ENCODE assay signal across 8 cellular contexts in the genomic region with DNA sequence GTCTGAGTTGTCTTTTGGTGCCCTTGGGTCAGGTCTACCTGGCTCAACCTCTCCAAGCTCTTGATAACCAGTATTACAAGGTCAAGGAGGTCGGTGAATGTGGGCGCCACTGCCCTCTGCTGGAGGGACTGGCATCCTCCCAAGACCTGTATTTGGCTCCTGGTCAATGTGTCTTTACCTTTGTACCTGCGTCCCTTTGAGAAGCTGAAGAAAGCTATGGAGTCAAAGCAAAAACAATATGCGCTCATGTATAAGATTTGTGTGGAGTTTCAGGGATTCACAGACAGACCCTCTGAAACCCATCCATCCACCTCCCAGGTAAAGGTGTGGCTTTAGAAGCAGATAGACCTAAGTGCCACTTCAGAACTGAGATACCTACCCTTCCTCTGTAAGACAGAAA.
DNase-seq lines count a peak whose midpoint lies in the region; ATAC-seq and TF ChIP-seq lines count a peak whose summit lies in the region.

No MANE protein-coding gene starts in this region.

- intact Hi-C loops in left ventricle myocardium inferior (cut with micrococcal nuclease), result no loop called here

- no peak overlapping the region for H3K4me2 ChIP-seq in GM23338

- H3K4me1 ChIP-seq in GM23338 (ENCODE audit: insufficient read depth) (no peaks in the 10 kb centered on the region), RWPE2 (ENCODE audit: insufficient read depth, poor library complexity, severe bottlenecking) (no peaks in the 10 kb centered on the region), left ventricle myocardium inferior (no peaks in the 10 kb centered on the region)

- peaks cover 2% of the 10 kb centered on the region for H3K27me3 Mint-ChIP-seq in GM23338 (ENCODE audit: insufficient read depth, low read depth, poor library complexity)

- H3K9me2 ChIP-seq in GM23338 (ENCODE audit: insufficient read depth), result no peaks in the 10 kb centered on the region

- H3K4me3 ChIP-seq in AG10803 (ENCODE audit: low read length) (no peak overlapping the region), GM23338 (no peak overlapping the region), RWPE2 (ENCODE audit: severe bottlenecking) (no peak overlapping the region), left ventricle myocardium inferior (no peak overlapping the region)

- H3K9me3 Mint-ChIP-seq in GM23338, result no peaks in the 10 kb centered on the region

- no peaks in the 10 kb centered on the region for H4K20me1 ChIP-seq in GM23338 (replicated peaks; ENCODE audit: insufficient read depth)

- H3K4me3 Mint-ChIP-seq in GM23338, result no peak overlapping the region

- H3K36me3 Mint-ChIP-seq in GM23338 (ENCODE audit: low read depth), result no peaks in the 10 kb centered on the region

- ATAC-seq in GM23338 (peak; percentile 100), RWPE2 (ENCODE audit: low read depth) (peak; percentile 76), GM19397 (IDR thresholded peaks at IDR 0.05; ENCODE audit: unreplicated experiment) (no peak), HG03196 (IDR thresholded peaks at IDR 0.05; ENCODE audit: unreplicated experiment) (no peak)

- DNase-seq in AG10803 (ENCODE audit: low read depth) (no peak), GM23338 (ENCODE audit: low spot score) (peak; percentile 87), RWPE2 (ENCODE audit: low spot score) (no peak), activated gamma-delta T cell (lab: John Stamatoyannopoulos, UW) (peak; percentile 30), left ventricle myocardium inferior (peak; percentile 29)
- DNase-seq in stimulated activated CD4-positive, alpha-beta T cell treated with anti-CD3 and anti-CD28 coated beads, Interleukin-1b, Interleukin-23, amount 100 ng/mL, for 24 hours (ENCODE audit: low read depth in 4 of 4, low spot score in 1 of 4), result peak; percentile 55 to 68 (median 62)

- TF ChIP-seq CTCF in AG10803 (conservative IDR thresholded peaks at IDR 0.05; ENCODE audit: low read length) (peak; percentile 53), GM23338 (conservative IDR thresholded peaks at IDR 0.05; ENCODE audit: low read depth in 2 of 2) (peak; percentile 90 to 97), RWPE2 (IDR thresholded peaks at IDR 0.05; ENCODE audit: poor library complexity, severe bottlenecking) (peak; percentile 73), left ventricle myocardium inferior (IDR thresholded peaks at IDR 0.05; ENCODE audit: borderline replicate concordance) (peak; percentile 65)

- H2AFZ ChIP-seq in GM23338, result no peak overlapping the region

- no peak overlapping the region for H3K27ac ChIP-seq in GM23338 (ENCODE audit: low read depth)
- no peak overlapping the region for H3K27ac ChIP-seq in RWPE2 (ENCODE audit: poor library complexity, severe bottlenecking)
- H3K27ac ChIP-seq in left ventricle myocardium inferior (replicated peaks), result no peak overlapping the region

- H3K36me3 ChIP-seq in GM23338 (ENCODE audit: insufficient read depth) (no peaks in the 10 kb centered on the region), RWPE2 (ENCODE audit: low read depth) (no peaks in the 10 kb centered on the region), left ventricle myocardium inferior (no peaks in the 10 kb centered on the region)

- no peaks in the 10 kb centered on the region; the same call in 2 of the 3 replicates for H3K4me1 Mint-ChIP-seq in GM23338

- H3K79me2 ChIP-seq in GM23338 (replicated peaks; ENCODE audit: insufficient read depth), result no peaks in the 10 kb centered on the region

- H3K27ac Mint-ChIP-seq in GM23338, result no peak overlapping the region

- H3K9me3 ChIP-seq in RWPE2 (ENCODE audit: severe bottlenecking) (no peaks in the 10 kb centered on the region), left ventricle myocardium inferior (replicated peaks) (no peaks in the 10 kb centered on the region)

- H3K27me3 ChIP-seq in GM23338 (ENCODE audit: insufficient read depth) (no peaks in the 10 kb centered on the region), RWPE2 (ENCODE audit: insufficient read depth, poor library complexity, severe bottlenecking) (no peaks in the 10 kb centered on the region), left ventricle myocardium inferior (ENCODE audit: low read depth) (no peaks in the 10 kb centered on the region)

- no peaks in the 10 kb centered on the region for H3F3A ChIP-seq in GM23338 (replicated peaks; ENCODE audit: low read depth)

TF ChIP-seq in GM23338, 12 proteins besides CTCF, POLR2A, EP300 and RAD21:
- TF ChIP-seq EZH2 (IDR thresholded peaks at IDR 0.05; ENCODE audit: low read depth, unreplicated experiment), result no peak
- TF ChIP-seq, protein P1, sequence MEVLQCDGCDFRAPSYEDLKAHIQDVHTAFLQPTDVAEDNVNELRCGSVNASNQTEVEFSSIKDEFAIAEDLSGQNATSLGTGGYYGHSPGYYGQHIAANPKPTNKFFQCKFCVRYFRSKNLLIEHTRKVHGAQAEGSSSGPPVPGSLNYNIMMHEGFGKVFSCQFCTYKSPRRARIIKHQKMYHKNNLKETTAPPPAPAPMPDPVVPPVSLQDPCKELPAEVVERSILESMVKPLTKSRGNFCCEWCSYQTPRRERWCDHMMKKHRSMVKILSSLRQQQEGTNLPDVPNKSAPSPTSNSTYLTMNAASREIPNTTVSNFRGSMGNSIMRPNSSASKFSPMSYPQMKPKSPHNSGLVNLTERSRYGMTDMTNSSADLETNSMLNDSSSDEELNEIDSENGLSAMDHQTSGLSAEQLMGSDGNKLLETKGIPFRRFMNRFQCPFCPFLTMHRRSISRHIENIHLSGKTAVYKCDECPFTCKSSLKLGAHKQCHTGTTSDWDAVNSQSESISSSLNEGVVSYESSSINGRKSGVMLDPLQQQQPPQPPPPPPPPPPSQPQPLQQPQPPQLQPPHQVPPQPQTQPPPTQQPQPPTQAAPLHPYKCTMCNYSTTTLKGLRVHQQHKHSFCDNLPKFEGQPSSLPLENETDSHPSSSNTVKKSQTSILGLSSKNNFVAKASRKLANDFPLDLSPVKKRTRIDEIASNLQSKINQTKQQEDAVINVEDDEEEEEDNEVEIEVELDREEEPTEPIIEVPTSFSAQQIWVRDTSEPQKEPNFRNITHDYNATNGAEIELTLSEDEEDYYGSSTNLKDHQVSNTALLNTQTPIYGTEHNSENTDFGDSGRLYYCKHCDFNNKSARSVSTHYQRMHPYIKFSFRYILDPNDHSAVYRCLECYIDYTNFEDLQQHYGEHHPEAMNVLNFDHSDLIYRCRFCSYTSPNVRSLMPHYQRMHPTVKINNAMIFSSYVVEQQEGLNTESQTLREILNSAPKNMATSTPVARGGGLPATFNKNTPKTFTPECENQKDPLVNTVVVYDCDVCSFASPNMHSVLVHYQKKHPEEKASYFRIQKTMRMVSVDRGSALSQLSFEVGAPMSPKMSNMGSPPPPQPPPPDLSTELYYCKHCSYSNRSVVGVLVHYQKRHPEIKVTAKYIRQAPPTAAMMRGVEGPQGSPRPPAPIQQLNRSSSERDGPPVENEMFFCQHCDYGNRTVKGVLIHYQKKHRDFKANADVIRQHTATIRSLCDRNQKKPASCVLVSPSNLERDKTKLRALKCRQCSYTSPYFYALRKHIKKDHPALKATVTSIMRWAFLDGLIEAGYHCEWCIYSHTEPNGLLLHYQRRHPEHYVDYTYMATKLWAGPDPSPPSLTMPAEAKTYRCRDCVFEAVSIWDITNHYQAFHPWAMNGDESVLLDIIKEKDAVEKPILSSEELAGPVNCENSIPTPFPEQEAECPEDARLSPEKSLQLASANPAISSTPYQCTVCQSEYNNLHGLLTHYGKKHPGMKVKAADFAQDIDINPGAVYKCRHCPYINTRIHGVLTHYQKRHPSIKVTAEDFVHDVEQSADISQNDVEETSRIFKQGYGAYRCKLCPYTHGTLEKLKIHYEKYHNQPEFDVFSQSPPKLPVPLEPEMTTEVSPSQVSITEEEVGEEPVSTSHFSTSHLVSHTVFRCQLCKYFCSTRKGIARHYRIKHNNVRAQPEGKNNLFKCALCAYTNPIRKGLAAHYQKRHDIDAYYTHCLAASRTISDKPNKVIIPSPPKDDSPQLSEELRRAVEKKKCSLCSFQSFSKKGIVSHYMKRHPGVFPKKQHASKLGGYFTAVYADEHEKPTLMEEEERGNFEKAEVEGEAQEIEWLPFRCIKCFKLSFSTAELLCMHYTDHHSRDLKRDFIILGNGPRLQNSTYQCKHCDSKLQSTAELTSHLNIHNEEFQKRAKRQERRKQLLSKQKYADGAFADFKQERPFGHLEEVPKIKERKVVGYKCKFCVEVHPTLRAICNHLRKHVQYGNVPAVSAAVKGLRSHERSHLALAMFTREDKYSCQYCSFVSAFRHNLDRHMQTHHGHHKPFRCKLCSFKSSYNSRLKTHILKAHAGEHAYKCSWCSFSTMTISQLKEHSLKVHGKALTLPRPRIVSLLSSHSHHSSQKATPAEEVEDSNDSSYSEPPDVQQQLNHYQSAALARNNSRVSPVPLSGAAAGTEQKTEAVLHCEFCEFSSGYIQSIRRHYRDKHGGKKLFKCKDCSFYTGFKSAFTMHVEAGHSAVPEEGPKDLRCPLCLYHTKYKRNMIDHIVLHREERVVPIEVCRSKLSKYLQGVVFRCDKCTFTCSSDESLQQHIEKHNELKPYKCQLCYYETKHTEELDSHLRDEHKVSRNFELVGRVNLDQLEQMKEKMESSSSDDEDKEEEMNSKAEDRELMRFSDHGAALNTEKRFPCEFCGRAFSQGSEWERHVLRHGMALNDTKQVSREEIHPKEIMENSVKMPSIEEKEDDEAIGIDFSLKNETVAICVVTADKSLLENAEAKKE (CRISPR knock-in tag; IDR thresholded peaks at IDR 0.05), result peak; percentile 22; the same call in 1 of the 2 replicates

Comparison
In these comparisons a context has a peak if more than half of its experiments do, and no peak if none do; other contexts are left out.
1. DNase-seq: peak in GM23338 (single experiment), activated gamma-delta T cell (single experiment), left ventricle myocardium inferior (single experiment) and stimulated activated CD4-positive, alpha-beta T cell treated with anti-CD3 and anti-CD28 coated beads, Interleukin-1b, Interleukin-23, amount 100 ng/mL, for 24 hours (4 of 4); none in AG10803 (single experiment) and RWPE2 (single experiment).
2. ATAC-seq: peak in GM23338 (single experiment) and RWPE2 (single experiment); none in GM19397 (single experiment) and HG03196 (single experiment).
3. Peak in every context shown above with its lines, with median percentiles within 50 percentile points of each other: CTCF ChIP-seq.